Comparison of ENCODE assay signal across 22 cellular contexts in genomic region chr6:150086026-150086425, GRCh38. TPM values are rescaled to one million over a fixed set of nuclear protein-coding genes. Genes with fewer than 3 reads are reported as not detected.
A peak's percentile ranks its signal among the peaks of the same experiment; 100 is the strongest.
DNase-seq lines count a peak whose midpoint lies in the region.
"Had no signal": no experiment of that assay in that cellular context is flagged by ENCODE, and none has a peak within 500 bp of the region (broad histone marks: within the 10 kb centered on the region; RNA-seq: fewer than 3 reads in every experiment).

No MANE protein-coding gene starts in this region.

- H3K27ac Mint-ChIP-seq in activated CD4-positive, alpha-beta memory T cell treated with anti-CD3 and anti-CD28 coated beads for 36 hours, result no peak overlapping the region
- H3K27ac Mint-ChIP-seq: CD4-positive, alpha-beta memory T cell; CD4-positive, CD25-positive, alpha-beta regulatory T cell; CD8-positive, alpha-beta memory T cell had no signal

- in situ Hi-C loops in G401 (cut with HindIII; ENCODE audit: low sequenced_read_pairs), result no loop called here

- no peaks in the 10 kb centered on the region for H3K9me3 Mint-ChIP-seq in activated CD4-positive, alpha-beta memory T cell treated with anti-CD3 and anti-CD28 coated beads for 36 hours
- H3K9me3 Mint-ChIP-seq: CD14-positive monocyte; CD4-positive, alpha-beta memory T cell; CD4-positive, CD25-positive, alpha-beta regulatory T cell; CD8-positive, alpha-beta memory T cell had no signal

- no peaks in the 10 kb centered on the region for H3K4me1 Mint-ChIP-seq in activated CD4-positive, alpha-beta memory T cell treated with anti-CD3 and anti-CD28 coated beads for 36 hours (ENCODE audit: low read depth)
- H3K4me1 Mint-ChIP-seq: CD14-positive monocyte; CD4-positive, alpha-beta memory T cell; CD4-positive, CD25-positive, alpha-beta regulatory T cell; CD8-positive, alpha-beta memory T cell had no signal

- intact Hi-C loops in activated CD4-positive, alpha-beta memory T cell treated with anti-CD3 and anti-CD28 coated beads for 36 hours (cut with micrococcal nuclease), result no loop called here

- no peak overlapping the region for H3K27ac ChIP-seq in substantia nigra (ENCODE audit: low read depth, low read length, poor library complexity, severe bottlenecking)
- H3K27ac ChIP-seq: BLaER1 had no signal

- POLR2A ChIA-PET in activated CD4-positive, alpha-beta memory T cell treated with anti-CD3 and anti-CD28 coated beads for 36 hours (lab: Charles Lee), result no interaction called here

- H3K36me3 Mint-ChIP-seq in activated CD4-positive, alpha-beta memory T cell treated with anti-CD3 and anti-CD28 coated beads for 36 hours, result no peaks in the 10 kb centered on the region
- H3K36me3 Mint-ChIP-seq: CD14-positive monocyte; CD4-positive, alpha-beta memory T cell; CD4-positive, CD25-positive, alpha-beta regulatory T cell; CD8-positive, alpha-beta memory T cell had no signal

- peaks cover 22% of the 10 kb centered on the region for H3K27me3 Mint-ChIP-seq in activated CD4-positive, alpha-beta memory T cell treated with anti-CD3 and anti-CD28 coated beads for 36 hours

- H3K4me3 Mint-ChIP-seq in activated CD4-positive, alpha-beta memory T cell treated with anti-CD3 and anti-CD28 coated beads for 36 hours, result no peak overlapping the region
- H3K4me3 Mint-ChIP-seq: CD14-positive monocyte; CD4-positive, alpha-beta memory T cell; CD4-positive, CD25-positive, alpha-beta regulatory T cell; CD8-positive, alpha-beta memory T cell had no signal

- DNase-seq in G401 (ENCODE audit: low spot score), result peak; percentile 69
- peak; percentile 65 for DNase-seq in cerebellar cortex (ENCODE audit: low spot score)
- DNase-seq in islet precursor cell, result peak; percentile 17
- DNase-seq in activated CD4-positive, alpha-beta memory T cell treated with anti-CD3 and anti-CD28 coated beads for 36 hours, result no peak
- no peak for DNase-seq in substantia nigra (lab: John Stamatoyannopoulos, UW)
- DNase-seq: 8988T; ACHN; BE2C; C1 segment of cervical spinal cord; CD4-positive, alpha-beta memory T cell; CD4-positive, CD25-positive, alpha-beta regulatory T cell; CD8-positive, alpha-beta memory T cell; COR-L47; DMS 273 treated with DMSO at 0.1 percent for 48 hours; DMS153; DMS53; DMS79; DND-41; EL; GF-D8 had no signal

- CTCF ChIA-PET in activated CD4-positive, alpha-beta memory T cell treated with anti-CD3 and anti-CD28 coated beads for 36 hours (lab: Charles Lee), result interaction anchor here (1.2 kb wide), 1 partner anchor 310 kb away, joined by 4 read pairs; no protein-coding TSS in a partner anchor

RNA-seq across cellular contexts. Expression of gene ULBP3, which starts 17.1 kb away (rescaled TPM):
- total RNA-seq in G401 (2014; rRNA removed; shearing (Covaris generic)), result 0.37 and 2.5 TPM in 2 replicates
- total RNA-seq in activated CD4-positive, alpha-beta memory T cell treated with anti-CD3 and anti-CD28 coated beads for 36 hours, result under 1 TPM in 1 of 2 experiments, not detected in 1; 0.61 TPM

RNA-seq across cellular contexts. Expression of gene PPP1R14C, which starts 56.8 kb away (rescaled TPM):
- not detected in 2 replicates for total RNA-seq in G401 (2014; rRNA removed; shearing (Covaris generic))
- under 1 TPM; 0.21 to 0.36 TPM for total RNA-seq in activated CD4-positive, alpha-beta memory T cell treated with anti-CD3 and anti-CD28 coated beads for 36 hours
- total RNA-seq: CD4-positive, alpha-beta memory T cell; CD4-positive, CD25-positive, alpha-beta regulatory T cell had no signal

Comparison
In these comparisons a context has a peak if more than half of its experiments do, and no peak if none do; other contexts are left out.
1. DNase-seq: peak in G401 (single experiment), cerebellar cortex (single experiment) and islet precursor cell (single experiment); none in activated CD4-positive, alpha-beta memory T cell treated with anti-CD3 and anti-CD28 coated beads for 36 hours (single experiment) and substantia nigra (0 of 49).